ENCODE assay signal across 1 cellular context in the genomic region with DNA sequence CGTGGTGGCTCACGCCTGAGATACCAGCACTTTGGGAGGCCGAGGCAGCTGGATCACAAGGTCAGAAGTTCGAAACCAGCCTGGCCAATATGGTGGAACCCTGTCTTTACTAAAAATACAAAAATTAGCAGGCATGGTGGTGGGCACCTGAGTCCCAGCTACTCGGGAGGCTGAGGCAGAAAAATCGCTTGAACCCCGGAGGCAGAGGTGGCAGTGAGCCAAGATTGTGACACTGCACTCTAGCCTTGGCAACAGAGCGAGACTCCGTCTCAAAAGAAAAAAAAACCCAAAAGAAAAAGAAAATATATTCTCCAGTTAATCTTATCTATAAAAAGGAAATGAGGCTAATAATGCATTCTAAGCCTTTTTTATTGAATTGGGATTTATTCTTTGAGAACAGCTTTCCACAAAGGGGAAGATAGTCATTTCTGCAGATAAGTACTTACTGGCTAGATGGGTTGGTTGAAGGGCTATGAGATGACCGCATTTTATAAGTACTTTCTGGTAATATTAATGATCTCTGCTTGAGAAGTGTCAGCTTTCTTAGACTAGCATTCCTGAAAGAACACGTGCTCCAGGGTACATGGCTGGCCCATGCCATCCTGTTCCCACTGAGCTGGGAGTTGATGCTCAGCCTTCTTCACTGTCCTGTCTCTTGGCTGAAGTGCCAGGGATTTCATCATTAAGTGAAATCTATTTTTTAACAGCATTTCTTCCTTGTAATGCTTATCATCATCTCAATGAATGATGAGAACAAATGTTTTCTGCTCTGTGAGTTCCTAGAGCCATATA.
TF ChIP-seq lines count a peak whose summit lies in the region.

No MANE protein-coding gene starts in this region.

TF ChIP-seq in GM12878, 131 proteins besides CTCF, POLR2A, EP300 and RAD21:
- TF ChIP-seq RB1 (IDR thresholded peaks at IDR 0.05; ENCODE audit: borderline replicate concordance) (no peak), SMAD5 (IDR thresholded peaks at IDR 0.05; ENCODE audit: low read depth) (no peak), ZNF217 (IDR thresholded peaks at IDR 0.05) (no peak), HCFC1 (IDR thresholded peaks at IDR 0.05; ENCODE audit: low read length) (no peak), EED (IDR thresholded peaks at IDR 0.05; ENCODE audit: low read depth) (no peak), SP1 (IDR thresholded peaks at IDR 0.05; ENCODE audit: low read depth, low read length) (no peak), SIX5 (IDR thresholded peaks at IDR 0.05; ENCODE audit: low read depth, low read length, severe bottlenecking) (no peak), SUPT20H (IDR thresholded peaks at IDR 0.05; ENCODE audit: borderline replicate concordance, control insufficient read depth, low read depth, low read length) (no peak), SRF (IDR thresholded peaks at IDR 0.05; ENCODE audit: low read depth in 2 of 2, low read length in 2 of 2) (no peak), EGR1 (IDR thresholded peaks at IDR 0.05; ENCODE audit: borderline replicate concordance in 1 of 2, low read depth in 2 of 2, low read length in 2 of 2) (no peak), ZNF24 (IDR thresholded peaks at IDR 0.05) (no peak), NR2C1 (IDR thresholded peaks at IDR 0.05) (no peak), TARDBP (IDR thresholded peaks at IDR 0.05; ENCODE audit: borderline replicate concordance) (no peak), CBX5 (IDR thresholded peaks at IDR 0.05; ENCODE audit: low read depth) (no peak), NFXL1 (IDR thresholded peaks at IDR 0.05; ENCODE audit: borderline replicate concordance) (no peak)
- TF ChIP-seq, protein P1, sequence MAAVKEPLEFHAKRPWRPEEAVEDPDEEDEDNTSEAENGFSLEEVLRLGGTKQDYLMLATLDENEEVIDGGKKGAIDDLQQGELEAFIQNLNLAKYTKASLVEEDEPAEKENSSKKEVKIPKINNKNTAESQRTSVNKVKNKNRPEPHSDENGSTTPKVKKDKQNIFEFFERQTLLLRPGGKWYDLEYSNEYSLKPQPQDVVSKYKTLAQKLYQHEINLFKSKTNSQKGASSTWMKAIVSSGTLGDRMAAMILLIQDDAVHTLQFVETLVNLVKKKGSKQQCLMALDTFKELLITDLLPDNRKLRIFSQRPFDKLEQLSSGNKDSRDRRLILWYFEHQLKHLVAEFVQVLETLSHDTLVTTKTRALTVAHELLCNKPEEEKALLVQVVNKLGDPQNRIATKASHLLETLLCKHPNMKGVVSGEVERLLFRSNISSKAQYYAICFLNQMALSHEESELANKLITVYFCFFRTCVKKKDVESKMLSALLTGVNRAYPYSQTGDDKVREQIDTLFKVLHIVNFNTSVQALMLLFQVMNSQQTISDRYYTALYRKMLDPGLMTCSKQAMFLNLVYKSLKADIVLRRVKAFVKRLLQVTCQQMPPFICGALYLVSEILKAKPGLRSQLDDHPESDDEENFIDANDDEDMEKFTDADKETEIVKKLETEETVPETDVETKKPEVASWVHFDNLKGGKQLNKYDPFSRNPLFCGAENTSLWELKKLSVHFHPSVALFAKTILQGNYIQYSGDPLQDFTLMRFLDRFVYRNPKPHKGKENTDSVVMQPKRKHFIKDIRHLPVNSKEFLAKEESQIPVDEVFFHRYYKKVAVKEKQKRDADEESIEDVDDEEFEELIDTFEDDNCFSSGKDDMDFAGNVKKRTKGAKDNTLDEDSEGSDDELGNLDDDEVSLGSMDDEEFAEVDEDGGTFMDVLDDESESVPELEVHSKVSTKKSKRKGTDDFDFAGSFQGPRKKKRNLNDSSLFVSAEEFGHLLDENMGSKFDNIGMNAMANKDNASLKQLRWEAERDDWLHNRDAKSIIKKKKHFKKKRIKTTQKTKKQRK (IDR thresholded peaks at IDR 0.05; ENCODE audit: low read depth, low read length) = no peak
- TF ChIP-seq, protein P2, sequence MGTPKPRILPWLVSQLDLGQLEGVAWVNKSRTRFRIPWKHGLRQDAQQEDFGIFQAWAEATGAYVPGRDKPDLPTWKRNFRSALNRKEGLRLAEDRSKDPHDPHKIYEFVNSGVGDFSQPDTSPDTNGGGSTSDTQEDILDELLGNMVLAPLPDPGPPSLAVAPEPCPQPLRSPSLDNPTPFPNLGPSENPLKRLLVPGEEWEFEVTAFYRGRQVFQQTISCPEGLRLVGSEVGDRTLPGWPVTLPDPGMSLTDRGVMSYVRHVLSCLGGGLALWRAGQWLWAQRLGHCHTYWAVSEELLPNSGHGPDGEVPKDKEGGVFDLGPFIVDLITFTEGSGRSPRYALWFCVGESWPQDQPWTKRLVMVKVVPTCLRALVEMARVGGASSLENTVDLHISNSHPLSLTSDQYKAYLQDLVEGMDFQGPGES (IDR thresholded peaks at IDR 0.05) = no peak
- TF ChIP-seq, protein P3, sequence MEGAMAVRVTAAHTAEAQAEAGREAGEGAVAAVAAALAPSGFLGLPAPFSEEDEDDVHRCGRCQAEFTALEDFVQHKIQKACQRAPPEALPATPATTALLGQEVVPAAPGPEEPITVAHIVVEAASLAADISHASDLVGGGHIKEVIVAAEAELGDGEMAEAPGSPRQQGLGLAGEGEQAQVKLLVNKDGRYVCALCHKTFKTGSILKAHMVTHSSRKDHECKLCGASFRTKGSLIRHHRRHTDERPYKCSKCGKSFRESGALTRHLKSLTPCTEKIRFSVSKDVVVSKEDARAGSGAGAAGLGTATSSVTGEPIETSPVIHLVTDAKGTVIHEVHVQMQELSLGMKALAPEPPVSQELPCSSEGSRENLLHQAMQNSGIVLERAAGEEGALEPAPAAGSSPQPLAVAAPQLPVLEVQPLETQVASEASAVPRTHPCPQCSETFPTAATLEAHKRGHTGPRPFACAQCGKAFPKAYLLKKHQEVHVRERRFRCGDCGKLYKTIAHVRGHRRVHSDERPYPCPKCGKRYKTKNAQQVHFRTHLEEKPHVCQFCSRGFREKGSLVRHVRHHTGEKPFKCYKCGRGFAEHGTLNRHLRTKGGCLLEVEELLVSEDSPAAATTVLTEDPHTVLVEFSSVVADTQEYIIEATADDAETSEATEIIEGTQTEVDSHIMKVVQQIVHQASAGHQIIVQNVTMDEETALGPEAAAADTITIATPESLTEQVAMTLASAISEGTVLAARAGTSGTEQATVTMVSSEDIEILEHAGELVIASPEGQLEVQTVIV (IDR thresholded peaks at IDR 0.05; ENCODE audit: borderline replicate concordance, partially characterized antibody) = no peak
- TF ChIP-seq, protein P4, sequence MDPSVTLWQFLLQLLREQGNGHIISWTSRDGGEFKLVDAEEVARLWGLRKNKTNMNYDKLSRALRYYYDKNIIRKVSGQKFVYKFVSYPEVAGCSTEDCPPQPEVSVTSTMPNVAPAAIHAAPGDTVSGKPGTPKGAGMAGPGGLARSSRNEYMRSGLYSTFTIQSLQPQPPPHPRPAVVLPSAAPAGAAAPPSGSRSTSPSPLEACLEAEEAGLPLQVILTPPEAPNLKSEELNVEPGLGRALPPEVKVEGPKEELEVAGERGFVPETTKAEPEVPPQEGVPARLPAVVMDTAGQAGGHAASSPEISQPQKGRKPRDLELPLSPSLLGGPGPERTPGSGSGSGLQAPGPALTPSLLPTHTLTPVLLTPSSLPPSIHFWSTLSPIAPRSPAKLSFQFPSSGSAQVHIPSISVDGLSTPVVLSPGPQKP (IDR thresholded peaks at IDR 0.05; ENCODE audit: low read depth, low read length) = no peak
TF ChIP-seq in GM12878: peak in this region for 0.
